9 cellular contexts compared by ENCODE assay signal in the genomic region with DNA sequence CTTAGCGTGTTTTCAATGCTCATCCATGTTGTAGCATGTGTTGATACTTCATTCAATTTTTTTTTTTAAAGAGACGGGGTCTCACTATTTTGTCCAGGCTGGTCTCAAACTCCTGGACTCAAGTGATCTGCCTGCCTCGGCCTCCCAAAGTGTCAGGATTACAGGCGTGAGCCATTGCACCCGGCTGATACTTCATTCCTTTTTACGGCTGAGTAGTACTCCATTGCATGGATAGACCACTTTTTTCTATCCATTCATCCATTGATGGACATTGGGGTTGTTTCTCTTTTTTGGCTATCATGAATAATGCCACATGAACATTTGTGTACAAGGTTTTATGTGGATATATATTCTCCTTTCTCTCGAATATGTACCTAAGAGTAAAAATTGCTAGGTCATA. TPM values are rescaled to one million over a fixed set of nuclear protein-coding genes. Genes with fewer than 3 reads are reported as not detected.
A peak's percentile ranks its signal among the peaks of the same experiment; 100 is the strongest.
DNase-seq lines count a peak whose midpoint lies in the region; TF ChIP-seq lines count a peak whose summit lies in the region.
"Had no signal": no experiment of that assay in that cellular context is flagged by ENCODE, and none has a peak within 500 bp of the region (broad histone marks: within the 10 kb centered on the region; RNA-seq: fewer than 3 reads in every experiment).

No MANE protein-coding gene starts in this region.

- peaks cover 11% of the 10 kb centered on the region for H3K9me3 Mint-ChIP-seq in dendritic cell treated with granulocyte-macrophage colony-stimulating factor and Interleukin-4, amounts not matched to agents 40 ng/mL and 50 ng/mL, for 4 days

- intact Hi-C loops in dendritic cell treated with granulocyte-macrophage colony-stimulating factor and Interleukin-4, amounts not matched to agents 40 ng/mL and 50 ng/mL, for 4 days (cut with micrococcal nuclease) = loop anchor here (2.0 to 5.0 kb wide), 2 partner anchors 41 to 58 kb away; no protein-coding TSS in a partner anchor
- intact Hi-C loops in sigmoid colon (cut with DNase I) = loop anchor here (2.0 to 10.0 kb wide), 2 partner anchors 77 to 409 kb away; partner anchors contain the start of genes ACADS and P2RX4

- H4K20me1 ChIP-seq in GM23248 (ENCODE audit: insufficient read depth) = no peaks in the 10 kb centered on the region
- H4K20me1 ChIP-seq in OCI-LY1 (ENCODE audit: insufficient read depth, low read length) = no peaks in the 10 kb centered on the region

- peaks cover 20% of the 10 kb centered on the region for H3K36me3 Mint-ChIP-seq in dendritic cell treated with granulocyte-macrophage colony-stimulating factor and Interleukin-4, amounts not matched to agents 40 ng/mL and 50 ng/mL, for 4 days (ENCODE audit: low read depth)

- H3K27me3 Mint-ChIP-seq in dendritic cell treated with granulocyte-macrophage colony-stimulating factor and Interleukin-4, amounts not matched to agents 40 ng/mL and 50 ng/mL, for 4 days = no peaks in the 10 kb centered on the region

- no peaks in the 10 kb centered on the region; the same call in 1 of the 2 replicates for H3K27me3 ChIP-seq in GM23248 (replicated peaks; ENCODE audit: insufficient read depth)
- no peaks in the 10 kb centered on the region for H3K27me3 ChIP-seq in OCI-LY1 (ENCODE audit: insufficient read depth, low read length)
- H3K27me3 ChIP-seq in sigmoid colon = no peaks in the 10 kb centered on the region
- H3K27me3 ChIP-seq: cardiac muscle cell, right atrium auricular region had no signal

- in situ Hi-C loops in GM23248 (cut with MboI) = no loop called here

- WGBS in GM23248 (ENCODE audit: low coverage in 1 of 2, low lambda C conversion rate in 2 of 2, missing lambda C conversion rate in 2 of 2), 2 experiments = 88 to 89% methylated on average over 7 of the region's 7 CpGs
- WGBS in sigmoid colon, 2 donors = 77 to 96% methylated on average over 7 of the region's 7 CpGs

- H3K9ac ChIP-seq in GM23248 (peak overlapping the region; percentile 56), OCI-LY1 (ENCODE audit: low read length) (no peak overlapping the region)

- H2AFZ ChIP-seq in GM23248 (no peak overlapping the region), OCI-LY1 (ENCODE audit: low read length) (no peak overlapping the region)

- no peaks in the 10 kb centered on the region for H3K9me2 ChIP-seq in GM23248 (ENCODE audit: insufficient read depth)
- H3K9me2 ChIP-seq in OCI-LY1 (ENCODE audit: low read depth, low read length) = no peaks in the 10 kb centered on the region

- no peak for TF ChIP-seq POLR2A in sigmoid colon (IDR thresholded peaks at IDR 0.05)

- H3K79me2 ChIP-seq in GM23248 (ENCODE audit: insufficient read depth) = no peaks in the 10 kb centered on the region
- no peaks in the 10 kb centered on the region for H3K79me2 ChIP-seq in OCI-LY1 (ENCODE audit: insufficient read depth, low read length)

- no peaks in the 10 kb centered on the region for H3K9me3 ChIP-seq in GM23248 (ENCODE audit: low read depth)
- no peaks in the 10 kb centered on the region for H3K9me3 ChIP-seq in OCI-LY1 (ENCODE audit: low read length)
- no peaks in the 10 kb centered on the region for H3K9me3 ChIP-seq in sigmoid colon
- H3K9me3 ChIP-seq: right atrium auricular region had no signal

- no peak for TF ChIP-seq CTCF in OCI-LY1 (IDR thresholded peaks at IDR 0.05; ENCODE audit: low read length)
- TF ChIP-seq CTCF in sigmoid colon (IDR thresholded peaks at IDR 0.05) = no peak

- no peak overlapping the region for H3K4me3 ChIP-seq in GM23248
- no peak overlapping the region for H3K4me3 ChIP-seq in OCI-LY1 (ENCODE audit: low read depth, low read length, poor library complexity, severe bottlenecking)
- H3K4me3 ChIP-seq in sigmoid colon = peak overlapping the region in 2 of 4 donors; percentile 56 to 61
- H3K4me3 ChIP-seq: cardiac muscle cell had no signal

- H3K4me1 Mint-ChIP-seq in dendritic cell treated with granulocyte-macrophage colony-stimulating factor and Interleukin-4, amounts not matched to agents 40 ng/mL and 50 ng/mL, for 4 days (ENCODE audit: low read depth) = peaks cover 71% of the 10 kb centered on the region

- H3F3A ChIP-seq in GM23248 (ENCODE audit: insufficient read depth) = 0 out of 2 replicates have a peak, but pooled peaks cover 7% of the 10 kb centered on the region
- H3F3A ChIP-seq in OCI-LY1 (ENCODE audit: insufficient read depth, low read length) = no peaks in the 10 kb centered on the region

- H3K27ac ChIP-seq in GM23248 (no peak overlapping the region), OCI-LY1 (ENCODE audit: low read depth, low read length, poor library complexity, severe bottlenecking) (no peak overlapping the region), sigmoid colon (peak overlapping the region; percentile 74 to 87 (median 79))
- H3K27ac ChIP-seq: cardiac muscle cell had no signal

- peak overlapping the region; percentile 95 for H3K27ac Mint-ChIP-seq in dendritic cell treated with granulocyte-macrophage colony-stimulating factor and Interleukin-4, amounts not matched to agents 40 ng/mL and 50 ng/mL, for 4 days

- DNase-seq in GM23248 = no peak
- no peak for DNase-seq in sigmoid colon
- no peak for DNase-seq in NOMO-1 (lab: John Stamatoyannopoulos, UW; ENCODE audit: unreplicated experiment in 2 of 2)
- DNase-seq in putamen (ENCODE audit: low spot score) = no peak
- DNase-seq in stimulated activated CD8-positive, alpha-beta memory T cell treated with anti-CD3 and anti-CD28 coated beads, Interleukin-4, amount 100 ng/mL, for 48 hours = no peak

- no peaks in the 10 kb centered on the region for H3K4me1 ChIP-seq in GM23248 (ENCODE audit: insufficient read depth)
- peaks cover 28% of the 10 kb centered on the region for H3K4me1 ChIP-seq in OCI-LY1 (ENCODE audit: insufficient read depth, low read length, severe bottlenecking)
- H3K4me1 ChIP-seq in sigmoid colon = peaks cover 0 to 33% (median 23%) of the 10 kb centered on the region in 4 donors

- no peak for TF ChIP-seq EP300 in sigmoid colon (IDR thresholded peaks at IDR 0.05)

- peak overlapping the region; percentile 83 for H3K4me3 Mint-ChIP-seq in dendritic cell treated with granulocyte-macrophage colony-stimulating factor and Interleukin-4, amounts not matched to agents 40 ng/mL and 50 ng/mL, for 4 days

- H3K36me3 ChIP-seq in GM23248 (ENCODE audit: low read depth) = no peaks in the 10 kb centered on the region
- H3K36me3 ChIP-seq in OCI-LY1 (ENCODE audit: insufficient read depth, low read length) = no peaks in the 10 kb centered on the region
- no peaks in the 10 kb centered on the region for H3K36me3 ChIP-seq in sigmoid colon
- H3K36me3 ChIP-seq: cardiac muscle cell, right atrium auricular region had no signal

- H3K4me2 ChIP-seq in GM23248 (ENCODE audit: unreplicated experiment) = peak overlapping the region; percentile 81
- peak overlapping the region; percentile 69 for H3K4me2 ChIP-seq in OCI-LY1 (ENCODE audit: low read length)

RNA-seq across cellular contexts. Expression of gene P2RX7, which starts 1.2 kb away (rescaled TPM):
- under 0.01 and 0.54 TPM in 2 replicates for total RNA-seq in GM23248 (2014; rRNA removed; shearing (Covaris generic))
- polyA plus RNA-seq in GM23248 (2016; fragmentation: Nextera tagmentation; extraction: Ambion mirVana) (0.15 and 0.53 TPM in 2 replicates), sigmoid colon (1 to 10 TPM in 2 of 3 donors, under 1 TPM in 1; 0.60 to 1.9 (median 1.4) TPM)
- 1 to 10 TPM; 3.9 to 8.0 (median 5.0) TPM for total RNA-seq in sigmoid colon

Comparison
In these comparisons a context has a peak if more than half of its experiments do, and no peak if none do; other contexts are left out.
1. H3K27ac ChIP-seq: peak in sigmoid colon (4 of 4); none in GM23248 (single experiment) and OCI-LY1 (single experiment).